In the genomic region with DNA sequence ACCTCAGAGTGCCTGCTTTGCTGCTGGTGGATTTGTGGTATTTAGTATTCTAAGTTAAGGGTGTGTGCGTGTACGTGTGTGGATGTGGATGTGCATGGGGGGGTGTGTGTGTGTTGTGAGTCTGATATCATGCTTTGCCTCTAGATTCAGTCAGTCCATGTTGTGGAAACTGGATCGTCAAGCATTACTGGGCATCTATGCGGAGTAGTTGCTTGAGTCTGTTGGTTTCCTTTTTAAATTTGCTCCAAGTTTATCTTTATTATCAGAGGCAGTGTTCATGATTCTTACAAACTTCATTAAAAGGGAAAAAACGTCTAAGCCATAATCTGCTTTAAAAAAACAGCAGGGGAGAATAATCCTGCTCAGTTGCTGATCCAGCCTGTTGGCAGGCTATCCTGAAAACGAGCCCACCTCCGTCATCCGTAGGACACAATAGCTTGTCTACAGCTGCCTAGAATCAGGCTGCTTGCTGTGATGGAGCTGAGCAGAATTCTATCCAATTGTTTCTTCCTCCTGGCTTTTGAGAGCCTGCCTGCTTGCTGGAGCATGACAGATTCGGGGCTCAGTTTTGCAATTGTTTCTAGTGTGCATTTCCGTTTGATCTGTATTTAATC, we compare ENCODE assay signal across 15 cellular contexts. TPM values are rescaled to one million over a fixed set of nuclear protein-coding genes. Genes with fewer than 3 reads are reported as not detected.
DNase-seq lines count a peak whose midpoint lies in the region; TF ChIP-seq lines count a peak whose summit lies in the region.
"Had no signal": no experiment of that assay in that cellular context is flagged by ENCODE, and none has a peak within 500 bp of the region (broad histone marks: within the 10 kb centered on the region; RNA-seq: fewer than 3 reads in every experiment).

No MANE protein-coding gene starts in this region.

- H3K27me3 Mint-ChIP-seq in type B pancreatic cell = peaks cover 51% of the 10 kb centered on the region

- H3K27ac Mint-ChIP-seq in type B pancreatic cell = no peak overlapping the region
- H3K27ac Mint-ChIP-seq: activated naive CD4-positive, alpha-beta T cell treated with anti-CD3 and anti-CD28 coated beads, Interleukin-2, amount 10 ng/mL, durations not matched to agents 7 days and 5 days; memory B cell had no signal

- H3K36me3 Mint-ChIP-seq in type B pancreatic cell = no peaks in the 10 kb centered on the region
- H3K36me3 Mint-ChIP-seq: activated naive CD4-positive, alpha-beta T cell treated with anti-CD3 and anti-CD28 coated beads, Interleukin-2, amount 10 ng/mL, durations not matched to agents 7 days and 5 days; memory B cell had no signal

- TF ChIP-seq CTCF in fibroblast of lung (conservative IDR thresholded peaks at IDR 0.05 in 1 of 2, IDR thresholded peaks at IDR 0.05 in 1 of 2; ENCODE audit: low read depth in 1 of 2, low read length in 2 of 2) (no peak), type B pancreatic cell (conservative IDR thresholded peaks at IDR 0.05) (no peak), GM10266 (IDR thresholded peaks at IDR 0.05; ENCODE audit: control insufficient read depth, insufficient read depth, low read depth, missing control alignments) (no peak)

- no peaks in the 10 kb centered on the region for H3K9me3 Mint-ChIP-seq in type B pancreatic cell
- H3K9me3 Mint-ChIP-seq: activated naive CD4-positive, alpha-beta T cell treated with anti-CD3 and anti-CD28 coated beads, Interleukin-2, amount 10 ng/mL, durations not matched to agents 7 days and 5 days; memory B cell had no signal

- DNase-seq in activated T-cell treated with anti-CD3 and anti-CD28 coated beads, Interleukin-2, amount 50 U/mL, for 48 hours = peak; percentile 0 to 10
- DNase-seq in activated T-cell treated with anti-CD3 and anti-CD28 coated beads, Interleukin-2, amount 50 U/mL, for 1 hour = no peak
- DNase-seq in NCI-H345 (lab: John Stamatoyannopoulos, UW) = peak; percentile 90
- DNase-seq in fibroblast of lung (ENCODE audit: low read depth in 2 of 2) = peak in 1 of 2 donors; percentile 25
- no peak for DNase-seq in type B pancreatic cell (ENCODE audit: extremely low spot score, unreplicated experiment)
- no peak for DNase-seq in GM10266 (ENCODE audit: extremely low spot score)
- no peak for DNase-seq in dedifferentiated amniotic fluid mesenchymal stem cell (ENCODE audit: extremely low spot score)
- DNase-seq in stimulated activated CD4-positive, alpha-beta T cell treated with anti-CD3 and anti-CD28 coated beads, Interleukin-12 subunit alpha, Interleukin-12 subunit beta, amount 100 ng/mL, for 4 hours = no peak
- DNase-seq: activated CD4-positive, alpha-beta T cell treated with anti-CD3 and anti-CD28 coated beads, Interleukin-2, amount 50 U/mL, for 1 hour; activated naive CD4-positive, alpha-beta T cell treated with anti-CD3 and anti-CD28 coated beads, Interleukin-2, amount 10 ng/mL, durations not matched to agents 7 days and 5 days; AML-193; GM23248; NCI-H774 had no signal

- no peak overlapping the region for H3K9ac ChIP-seq in fibroblast of lung (ENCODE audit: insufficient read depth, low read length)
- H3K9ac ChIP-seq: GM23248 had no signal

- H3K4me1 Mint-ChIP-seq in type B pancreatic cell (ENCODE audit: unreplicated experiment) = peaks cover 45% of the 10 kb centered on the region
- H3K4me1 Mint-ChIP-seq: memory B cell had no signal

- no peak overlapping the region for H3K4me3 ChIP-seq in fibroblast of lung (replicated peaks in 1 of 4; ENCODE audit: control extremely low read depth in 1 of 4, insufficient read depth in 1 of 4, low read depth in 3 of 4, low read length in 4 of 4)
- H3K4me3 ChIP-seq: GM23248, suprapubic skin had no signal

- peaks cover 6% of the 10 kb centered on the region for H3K4me1 ChIP-seq in fibroblast of lung (ENCODE audit: control insufficient read depth, extremely low read depth, insufficient read depth, low read length)

- H3K27ac ChIP-seq in fibroblast of lung (ENCODE audit: insufficient read depth, low read length) = no peak overlapping the region
- H3K27ac ChIP-seq: GM23248, suprapubic skin had no signal

- H3K4me2 ChIP-seq in fibroblast of lung (ENCODE audit: extremely low read depth, insufficient read depth, low read length) = peak overlapping the region; percentile 62

- no peaks in the 10 kb centered on the region for H3K36me3 ChIP-seq in fibroblast of lung (ENCODE audit: control insufficient read depth, insufficient read depth, low read length)
- H3K36me3 ChIP-seq: suprapubic skin had no signal

- H3K9me3 ChIP-seq in fibroblast of lung (ENCODE audit: control insufficient read depth, insufficient read depth, low read depth, low read length) = no peaks in the 10 kb centered on the region
- H3K9me3 ChIP-seq: suprapubic skin had no signal

- H4K20me1 ChIP-seq in fibroblast of lung (ENCODE audit: control insufficient read depth, extremely low read depth, insufficient read depth, low read length) = peaks cover 6% of the 10 kb centered on the region

- H3K79me2 ChIP-seq in fibroblast of lung (ENCODE audit: control insufficient read depth, insufficient read depth, low read length) = peaks cover 93% of the 10 kb centered on the region

- no peaks in the 10 kb centered on the region for H3K27me3 ChIP-seq in fibroblast of lung (ENCODE audit: control insufficient read depth, insufficient read depth, low read length)
- H3K27me3 ChIP-seq: suprapubic skin had no signal

- peak overlapping the region; percentile 4 for H3K4me3 Mint-ChIP-seq in type B pancreatic cell
- H3K4me3 Mint-ChIP-seq: activated naive CD4-positive, alpha-beta T cell treated with anti-CD3 and anti-CD28 coated beads, Interleukin-2, amount 10 ng/mL, durations not matched to agents 7 days and 5 days; memory B cell had no signal

- H2AFZ ChIP-seq in fibroblast of lung (ENCODE audit: low read length) = no peak overlapping the region
- H2AFZ ChIP-seq: GM23248 had no signal

RNA-seq across cellular contexts. Expression of gene SH3RF3, which starts 6.7 kb away (rescaled TPM):
- 6.7 and 10.1 TPM in 2 replicates for total RNA-seq in fibroblast of lung
- 8.3 and 9.5 TPM in 2 replicates for polyA plus RNA-seq in fibroblast of lung
- polyA plus RNA-seq in fibroblast of lung (2012) = 13.3 and 14.8 TPM in 2 replicates
- 16.0 and 21.7 TPM in 2 replicates for polyA minus RNA-seq in fibroblast of lung (ENCODE audit: low replicate concordance)
- 2.5 and 13.9 TPM in 2 replicates for total RNA-seq in type B pancreatic cell (ENCODE audit: low replicate concordance)

Comparison
In these comparisons a context has a peak if more than half of its experiments do, and no peak if none do; other contexts are left out.
1. DNase-seq: peak in activated T-cell treated with anti-CD3 and anti-CD28 coated beads, Interleukin-2, amount 50 U/mL, for 48 hours (2 of 2) and NCI-H345 (single experiment); none in activated T-cell treated with anti-CD3 and anti-CD28 coated beads, Interleukin-2, amount 50 U/mL, for 1 hour (single experiment), type B pancreatic cell (single experiment), GM10266 (single experiment), dedifferentiated amniotic fluid mesenchymal stem cell (single experiment) and stimulated activated CD4-positive, alpha-beta T cell treated with anti-CD3 and anti-CD28 coated beads, Interleukin-12 subunit alpha, Interleukin-12 subunit beta, amount 100 ng/mL, for 4 hours (single experiment).